Comparison of ENCODE assay signal across 19 cellular contexts in genomic region chr20:41161886-41162285, GRCh38. TPM values are rescaled to one million over a fixed set of nuclear protein-coding genes. Genes with fewer than 3 reads are reported as not detected.
DNase-seq lines count a peak whose midpoint lies in the region; ATAC-seq and TF ChIP-seq lines count a peak whose summit lies in the region.
"Had no signal": no experiment of that assay in that cellular context is flagged by ENCODE, and none has a peak within 500 bp of the region (broad histone marks: within the 10 kb centered on the region; RNA-seq: fewer than 3 reads in every experiment).

No MANE protein-coding gene starts in this region.

- CTCF ChIA-PET in CD8-positive, alpha-beta T cell (lab: Charles Lee) = interaction anchor here (0.5 to 9.9 kb wide), 6 partner anchors 8 to 193 kb away, joined by 3 to 165 read pairs (median 10); partner anchors contain the start of genes LPIN3 and PLCG1
- CTCF ChIA-PET in HEK293 (lab: Yijun Ruan, JAX) = interaction anchor here (0.6 kb wide), 1 partner anchor 10 kb away, joined by 3 read pairs; no protein-coding TSS in a partner anchor

- H3K4me3 Mint-ChIP-seq in CD8-positive, alpha-beta T cell = peak overlapping the region; percentile 58
- peak overlapping the region; percentile 51 for H3K4me3 Mint-ChIP-seq in activated naive CD8-positive, alpha-beta T cell treated with anti-CD3 and anti-CD28 coated beads for 36 hours
- no peak overlapping the region for H3K4me3 Mint-ChIP-seq in progenitor cell of endocrine pancreas (ENCODE audit: low read depth)
- H3K4me3 Mint-ChIP-seq: IgD-negative memory B cell had no signal

- no peaks in the 10 kb centered on the region for H3K9me3 Mint-ChIP-seq in CD8-positive, alpha-beta T cell
- H3K9me3 Mint-ChIP-seq in activated naive CD8-positive, alpha-beta T cell treated with anti-CD3 and anti-CD28 coated beads for 36 hours = no peaks in the 10 kb centered on the region
- H3K9me3 Mint-ChIP-seq in progenitor cell of endocrine pancreas (ENCODE audit: low read depth) = no peaks in the 10 kb centered on the region
- H3K9me3 Mint-ChIP-seq: IgD-negative memory B cell, naive B cell had no signal

- no peak for ATAC-seq in CD8-positive, alpha-beta T cell
- ATAC-seq in lower lobe of right lung = no peak
- ATAC-seq in HG02970 (IDR thresholded peaks at IDR 0.05; ENCODE audit: low FRiP score, unreplicated experiment) = no peak
- ATAC-seq in gastroesophageal sphincter = no peak
- ATAC-seq: esophagus mucosa had no signal

- H3K36me3 ChIP-seq in CD8-positive, alpha-beta T cell (ENCODE audit: insufficient read depth, low read length) = peaks cover 55% of the 10 kb centered on the region
- H3K36me3 ChIP-seq in HEK293 (ENCODE audit: control insufficient read depth in 2 of 2, insufficient read depth in 1 of 2, low read length in 2 of 2) (peaks cover 4 to 84% of the 10 kb centered on the region in 2 experiments; a peak in 2 of 3 replicates), lower lobe of right lung (peaks cover 57% of the 10 kb centered on the region), gastroesophageal sphincter (peaks cover 0 to 72% of the 10 kb centered on the region in 2 donors)

- H3K4me3 ChIP-seq in CD8-positive, alpha-beta T cell (ENCODE audit: low read depth, low read length) = no peak overlapping the region
- H3K4me3 ChIP-seq in HEK293 (ENCODE audit: low read depth, low read length) (no peak overlapping the region), lower lobe of right lung (no peak overlapping the region), gastroesophageal sphincter (no peak overlapping the region)
- H3K4me3 ChIP-seq: sigmoid colon had no signal

- H3K36me3 Mint-ChIP-seq in CD8-positive, alpha-beta T cell = peaks cover 73% of the 10 kb centered on the region
- H3K36me3 Mint-ChIP-seq in activated naive CD8-positive, alpha-beta T cell treated with anti-CD3 and anti-CD28 coated beads for 36 hours = peaks cover 81% of the 10 kb centered on the region
- H3K36me3 Mint-ChIP-seq in progenitor cell of endocrine pancreas (ENCODE audit: insufficient read depth) = peaks cover 21% of the 10 kb centered on the region

- H3K27ac ChIP-seq in CD8-positive, alpha-beta T cell (ENCODE audit: low read depth, low read length) = peak overlapping the region; percentile 39
- H3K27ac ChIP-seq in HEK293 (ENCODE audit: extremely low read depth, low read depth, low read length) = no peak overlapping the region
- H3K27ac ChIP-seq in lower lobe of right lung = peak overlapping the region; percentile 31
- peak overlapping the region in 2 of 4 donors; percentile 30 to 33 for H3K27ac ChIP-seq in gastroesophageal sphincter

- 17 to 50% methylated on average over 1 of the region's 1 CpG for WGBS in gastroesophageal sphincter (ENCODE audit: low coverage in 1 of 2), 2 donors

- TF ChIP-seq EP300 in gastroesophageal sphincter (IDR thresholded peaks at IDR 0.05) = no peak

- DNase-seq in CD8-positive, alpha-beta T cell = peak in 1 of 7 experiments; percentile 25
- no peak for DNase-seq in activated naive CD8-positive, alpha-beta T cell treated with anti-CD3 and anti-CD28 coated beads for 36 hours
- DNase-seq in lower lobe of right lung (no peak), progenitor cell of endocrine pancreas (ENCODE audit: low spot score, unreplicated experiment) (no peak)
- DNase-seq: activated CD4-positive, CD25-positive, alpha-beta regulatory T cell treated with anti-CD3 and anti-CD28 coated beads, Interleukin-2, amount 50 U/mL, for 72 hours; activated gamma-delta T cell; kidney glomerular epithelial cell; naive B cell; NCI-H1105; NCI-H2227 treated with DMSO at 0.1 percent for 48 hours; OCI-M1; sigmoid colon; stimulated activated CD4-positive, alpha-beta T cell treated with anti-CD3 and anti-CD28 coated beads, Interleukin-4, amount 100 ng/mL, for 24 hours; SW 1271 had no signal

- no peak for TF ChIP-seq CTCF in CD8-positive, alpha-beta T cell (IDR thresholded peaks at IDR 0.05)
- TF ChIP-seq CTCF in HEK293 (tag by site-specific recombination; IDR thresholded peaks at IDR 0.05) (0 out of 2 replicates have a peak, but pooled peaks have one; percentile 20), lower lobe of right lung (IDR thresholded peaks at IDR 0.05) (no peak), progenitor cell of endocrine pancreas (IDR thresholded peaks at IDR 0.05; ENCODE audit: unreplicated experiment) (no peak), gastroesophageal sphincter (IDR thresholded peaks at IDR 0.05) (no peak)

- POLR2A ChIA-PET in CD8-positive, alpha-beta T cell (lab: Charles Lee) = interaction anchor here (13.7 kb wide), 1 partner anchor 21 kb away, joined by 317 read pairs; the partner anchor contains the start of gene PLCG1
- POLR2A ChIA-PET in HEK293 (lab: Yijun Ruan, JAX) = no interaction called here

- TF ChIP-seq POLR2A in gastroesophageal sphincter (IDR thresholded peaks at IDR 0.05) = no peak

- intact Hi-C loops in CD8-positive, alpha-beta T cell (cut with DNase I, micrococcal nuclease) = no loop called here
- intact Hi-C loops in lower lobe of right lung (cut with DNase I) = no loop called here

- H3K27ac Mint-ChIP-seq in CD8-positive, alpha-beta T cell = peak overlapping the region; percentile 92
- peak overlapping the region; percentile 87 for H3K27ac Mint-ChIP-seq in activated naive CD8-positive, alpha-beta T cell treated with anti-CD3 and anti-CD28 coated beads for 36 hours
- no peak overlapping the region for H3K27ac Mint-ChIP-seq in progenitor cell of endocrine pancreas

- H3K27me3 Mint-ChIP-seq in CD8-positive, alpha-beta T cell (ENCODE audit: low read depth) = no peaks in the 10 kb centered on the region
- H3K27me3 Mint-ChIP-seq in activated naive CD8-positive, alpha-beta T cell treated with anti-CD3 and anti-CD28 coated beads for 36 hours = no peaks in the 10 kb centered on the region
- no peaks in the 10 kb centered on the region for H3K27me3 Mint-ChIP-seq in progenitor cell of endocrine pancreas
- H3K27me3 Mint-ChIP-seq: IgD-negative memory B cell had no signal

- H3K9me3 ChIP-seq in CD8-positive, alpha-beta T cell (ENCODE audit: low read length) = no peaks in the 10 kb centered on the region
- H3K9me3 ChIP-seq in HEK293 (ENCODE audit: control insufficient read depth, insufficient read depth, low read depth, low read length) = no peaks in the 10 kb centered on the region
- no peaks in the 10 kb centered on the region for H3K9me3 ChIP-seq in lower lobe of right lung
- no peaks in the 10 kb centered on the region for H3K9me3 ChIP-seq in gastroesophageal sphincter
- H3K9me3 ChIP-seq: sigmoid colon had no signal

- peaks cover 86% of the 10 kb centered on the region for H3K4me1 Mint-ChIP-seq in CD8-positive, alpha-beta T cell (ENCODE audit: low read depth)
- peaks cover 77% of the 10 kb centered on the region for H3K4me1 Mint-ChIP-seq in activated naive CD8-positive, alpha-beta T cell treated with anti-CD3 and anti-CD28 coated beads for 36 hours
- peaks cover 14% of the 10 kb centered on the region for H3K4me1 Mint-ChIP-seq in progenitor cell of endocrine pancreas (ENCODE audit: low read depth)

- peaks cover 88% of the 10 kb centered on the region for H3K4me1 ChIP-seq in CD8-positive, alpha-beta T cell (ENCODE audit: insufficient read depth, low read length)
- H3K4me1 ChIP-seq in HEK293 (ENCODE audit: control insufficient read depth, insufficient read depth, low read length) (no peaks in the 10 kb centered on the region), lower lobe of right lung (peaks cover 32% of the 10 kb centered on the region), gastroesophageal sphincter (peaks cover 0 to 41% (median under 1%) of the 10 kb centered on the region in 3 donors)

- no peaks in the 10 kb centered on the region for H3K27me3 ChIP-seq in CD8-positive, alpha-beta T cell (ENCODE audit: insufficient read depth, low read length)
- no peaks in the 10 kb centered on the region for H3K27me3 ChIP-seq in lower lobe of right lung (ENCODE audit: low read depth)
- no peaks in the 10 kb centered on the region for H3K27me3 ChIP-seq in gastroesophageal sphincter
- H3K27me3 ChIP-seq: sigmoid colon had no signal

TF ChIP-seq in HEK293, 187 proteins besides CTCF, POLR2A, EP300 and RAD21:
- TF ChIP-seq ZNF302 (tag by site-specific recombination; IDR thresholded peaks at IDR 0.05; ENCODE audit: low read depth) = no peak
- TF ChIP-seq ZNF629 (tag by site-specific recombination; IDR thresholded peaks at IDR 0.05) = no peak
- TF ChIP-seq BCL11A (tag by site-specific recombination; IDR thresholded peaks at IDR 0.05; ENCODE audit: low read depth) = no peak
- 0 out of 2 replicates have a peak, but pooled peaks have one; percentile 25 for TF ChIP-seq ZIC2 (tag by site-specific recombination; IDR thresholded peaks at IDR 0.05)
TF ChIP-seq in HEK293: peak in this region for 1.

RNA-seq across cellular contexts. Expression of gene PLCG1, which starts 24.5 kb away (rescaled TPM):
- total RNA-seq in CD8-positive, alpha-beta T cell = 100 to 1,000 TPM; 335 to 366 TPM
- 100 to 1,000 TPM; 156 to 162 TPM for total RNA-seq in activated naive CD8-positive, alpha-beta T cell treated with anti-CD3 and anti-CD28 coated beads for 36 hours
- total RNA-seq in lower lobe of right lung = 94.0 TPM
- total RNA-seq in progenitor cell of endocrine pancreas = 391 and 395 TPM in 2 replicates
- total RNA-seq in gastroesophageal sphincter = 100 to 1,000 TPM in 2 of 4 donors, 10 to 100 TPM in 2; 42.3 to 173 (median 94.7) TPM
